Comparison of ENCODE assay signal across 24 cellular contexts in genomic region chrX:153907456-153907855, GRCh38. TPM values are rescaled to one million over a fixed set of nuclear protein-coding genes. Genes with fewer than 3 reads are reported as not detected.
"Had no signal": no experiment of that assay in that cellular context is flagged by ENCODE, and none has a peak within 500 bp of the region (broad histone marks: within the 10 kb centered on the region; RNA-seq: fewer than 3 reads in every experiment).

No MANE protein-coding gene starts in this region.

- H3K27me3 Mint-ChIP-seq: IgD-negative memory B cell had no signal

- DNase-seq: Kasumi-1, MM.1S, NCI-H1092 treated with DMSO at 0.1 percent for 48 hours, NCI-H1436, NCI-H187, NCI-H2029, NCI-H2081 treated with DMSO at 0.1 percent for 48 hours, NCI-H2171, NCI-H226, NCI-H446, NCI-H510A, NCI-H524 treated with DMSO at 0.1 percent for 48 hours, NCI-H69, NCI-H774, Right ventricle myocardium superior, RPMI8226, SIG-M5 had no signal

- H3K9me3 Mint-ChIP-seq: IgD-negative memory B cell had no signal

- H3K9me3 ChIP-seq: SJSA1 had no signal

- ATAC-seq: K562 had no signal

- H3K27me3 ChIP-seq: SJSA1 had no signal

- H3K36me3 ChIP-seq: SJSA1 had no signal

- H3K4me3 Mint-ChIP-seq: IgD-negative memory B cell had no signal

- H3K4me2 ChIP-seq: KMS-11 had no signal

- H3K9ac ChIP-seq: KMS-11 had no signal

- H3K27ac ChIP-seq: HL-60, KMS-11, SJSA1, SK-N-MC had no signal

- H3K4me3 ChIP-seq: K562, SJSA1, SK-N-MC had no signal

- H3K4me1 ChIP-seq: SJSA1 had no signal

RNA-seq across cellular contexts. Expression of gene AVPR2, which starts 3.0 kb away (rescaled TPM):
- total RNA-seq: K562, SJSA1 had no signal
- polyA plus RNA-seq: IgD-negative memory B cell, K562 had no signal

RNA-seq across cellular contexts. Expression of gene RENBP, which starts 37.0 kb away (rescaled TPM):
- total RNA-seq: M059J had no signal
